Comparison of ENCODE assay signal across 16 cellular contexts in the genomic region with DNA sequence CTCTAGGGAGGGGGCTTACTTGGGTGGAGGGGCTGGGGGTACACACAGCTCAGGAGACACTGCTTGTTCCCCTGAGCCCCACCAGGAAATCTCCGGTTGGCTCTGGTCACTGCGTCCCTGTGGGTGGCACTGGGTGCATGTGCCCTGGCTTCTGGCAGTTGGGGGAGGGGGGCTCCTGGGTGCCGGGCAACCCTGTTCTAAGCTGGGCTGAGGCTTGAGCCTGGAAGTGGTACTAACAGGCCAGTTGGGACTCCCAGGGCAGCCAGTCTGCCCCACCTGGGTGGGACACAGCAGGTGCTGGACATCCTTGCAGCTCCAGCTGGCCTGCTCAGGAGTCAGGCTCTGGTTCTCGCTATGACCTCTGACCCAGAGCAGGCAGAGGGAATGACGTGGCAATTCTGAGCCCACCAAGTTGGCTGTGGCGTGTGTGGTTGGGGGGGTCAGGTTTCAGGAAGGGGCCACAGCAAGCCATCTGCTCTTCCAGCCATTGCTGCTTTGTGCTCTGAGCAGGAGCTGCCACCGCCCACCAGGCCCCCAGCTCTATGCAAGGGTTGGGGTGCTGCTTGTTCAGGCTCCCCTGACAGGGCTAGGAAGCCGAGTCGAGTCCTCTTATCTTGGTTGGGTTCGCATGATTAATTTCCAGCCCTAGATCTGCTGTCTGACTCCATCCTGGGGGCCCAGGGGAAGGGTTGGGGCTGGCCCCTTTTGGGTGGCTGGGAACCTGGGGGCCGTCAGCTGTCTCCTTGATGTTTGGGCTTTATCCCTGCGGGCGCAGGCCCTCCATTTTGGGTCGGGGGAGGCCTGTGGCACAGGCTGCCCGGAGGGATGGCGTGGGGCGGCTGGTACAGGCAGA. TPM values are rescaled to one million over a fixed set of nuclear protein-coding genes. Genes with fewer than 3 reads are reported as not detected.
A peak's percentile ranks its signal among the peaks of the same experiment; 100 is the strongest.
DNase-seq lines count a peak whose midpoint lies in the region; ATAC-seq, FAIRE-seq and TF ChIP-seq lines count a peak whose summit lies in the region.
"Had no signal": no experiment of that assay in that cellular context is flagged by ENCODE, and none has a peak within 500 bp of the region (broad histone marks: within the 10 kb centered on the region; RNA-seq: fewer than 3 reads in every experiment).

No MANE protein-coding gene starts in this region.

- SMC1A ChIA-PET in GM12878 (lab: Charles Lee; ENCODE audit: uncharacterized antibody, unreplicated experiment) = interaction anchor here (0.6 to 6.1 kb wide), 8 partner anchors 10 to 84 kb away, joined by 3 to 52 read pairs (median 3); a partner anchor contains a TSS

- H3K36me3 ChIP-seq in GM12878 (ENCODE audit: control insufficient read depth in 2 of 2, insufficient read depth in 2 of 2, low read length in 1 of 2) = peaks cover 6 to 14% of the 10 kb centered on the region in 2 experiments; a peak in 3 of 4 replicates

- no peak for TF ChIP-seq RAD21 in GM12878 (IDR thresholded peaks at IDR 0.05; ENCODE audit: insufficient read depth, low read depth, low read length)

- in situ Hi-C loops in GM12878 (cut with MboI) = no loop called here

- no peak overlapping the region for H2AFZ ChIP-seq in GM12878 (ENCODE audit: control insufficient read depth, low read depth, low read length)

- BruUV-seq in GM12878 (replicated peaks; lab: Mats Ljungman, UMichigan) = no TSS peak

- H3K79me2 ChIP-seq in GM12878 (ENCODE audit: control insufficient read depth, insufficient read depth, low read length) = peaks cover 4% of the 10 kb centered on the region

- intact Hi-C loops in GM12878 (cut with micrococcal nuclease; ENCODE audit: unreplicated experiment) = loop anchor here (2.0 kb wide), 1 partner anchor 24 kb away; no protein-coding TSS in a partner anchor
- intact Hi-C loops in CD4-positive, alpha-beta T cell (cut with DNase I, micrococcal nuclease) = loop anchor here in 1 of 2 experiments (10.0 kb wide), 1 partner anchor 52 kb away; a partner anchor contains a TSS

- RAD21 ChIA-PET in GM12878 (lab: Charles Lee; ENCODE audit: unreplicated experiment) = interaction anchor here (1.1 to 7.1 kb wide), 4 partner anchors 21 to 56 kb away, joined by 3 to 92 read pairs (median 4); a partner anchor contains a TSS

- POLR2A ChIA-PET in GM12878 (lab: Charles Lee) = interaction anchor here (0.5 to 7.2 kb wide), 9 partner anchors 18 to 115 kb away, joined by 3 to 63 read pairs (median 4); a partner anchor contains a TSS
- POLR2A ChIA-PET in CD4-positive, alpha-beta T cell (lab: Charles Lee) = interaction anchor here (1.1 kb wide), 1 partner anchor 9 kb away, joined by 3 read pairs; no protein-coding TSS in a partner anchor

- peak overlapping the region; percentile 77 for H3K27ac ChIP-seq in GM12878 (ENCODE audit: control insufficient read depth, insufficient read depth)
- H3K27ac ChIP-seq in CD4-positive, alpha-beta T cell (ENCODE audit: low read depth, low read length) = no peak overlapping the region
- H3K27ac ChIP-seq: HL-60 had no signal

- no peak overlapping the region for H3K4me3 ChIP-seq in GM12878

- H3K27me3 Mint-ChIP-seq in activated T-cell treated with anti-CD3 and anti-CD28 coated beads, Interleukin-2, amount 50 U/mL, for 4 hours (ENCODE audit: low read depth) = no peaks in the 10 kb centered on the region
- H3K27me3 Mint-ChIP-seq in CD4-positive, alpha-beta T cell = no peaks in the 10 kb centered on the region

- ATAC-seq in activated T-cell treated with anti-CD3 and anti-CD28 coated beads, Interleukin-2, amount 50 U/mL, for 4 hours = no peak
- no peak for ATAC-seq in GM12878
- ATAC-seq in stimulated activated naive CD8-positive, alpha-beta T cell treated with anti-CD3 and anti-CD28 coated beads, Interleukin-15, Interleukin-2, amounts not matched to agents 100 U/mL and 50 U/mL, for 24 hours = peak; percentile 33
- ATAC-seq in HG02938 (IDR thresholded peaks at IDR 0.05; ENCODE audit: unreplicated experiment) = no peak
- ATAC-seq in CD4-positive, alpha-beta T cell (ENCODE audit: poor library complexity) = no peak

- H3K9me3 Mint-ChIP-seq in activated T-cell treated with anti-CD3 and anti-CD28 coated beads, Interleukin-2, amount 50 U/mL, for 4 hours = no peaks in the 10 kb centered on the region
- H3K9me3 Mint-ChIP-seq in CD4-positive, alpha-beta T cell = no peaks in the 10 kb centered on the region
- H3K9me3 Mint-ChIP-seq: mesothelial cell of epicardium had no signal

- CTCF ChIA-PET in GM12878 (lab: Yijun Ruan, JAX) = interaction anchor here (1.0 to 9.1 kb wide), 7 partner anchors 20 to 86 kb away, joined by 3 to 108 read pairs (median 4); a partner anchor contains a TSS
- CTCF ChIA-PET in CD4-positive, alpha-beta T cell (lab: Charles Lee) = interaction anchor here (0.8 to 2.9 kb wide), 2 partner anchors 22 to 35 kb away, joined by 4 to 19 read pairs; no protein-coding TSS in a partner anchor

- H3K36me3 Mint-ChIP-seq in activated T-cell treated with anti-CD3 and anti-CD28 coated beads, Interleukin-2, amount 50 U/mL, for 4 hours (ENCODE audit: insufficient read depth) = peaks cover 2% of the 10 kb centered on the region
- H3K36me3 Mint-ChIP-seq in CD4-positive, alpha-beta T cell (ENCODE audit: low read depth) = peaks cover 20% of the 10 kb centered on the region

- no peak for TF ChIP-seq EP300 in GM12878 (IDR thresholded peaks at IDR 0.05; ENCODE audit: borderline replicate concordance in 1 of 2, control insufficient read depth in 1 of 2, low read depth in 2 of 2, low read length in 2 of 2)

- peak overlapping the region; percentile 70 for H3K4me2 ChIP-seq in GM12878 (ENCODE audit: control insufficient read depth, insufficient read depth)

- peaks cover 65% of the 10 kb centered on the region for H3K4me1 Mint-ChIP-seq in activated T-cell treated with anti-CD3 and anti-CD28 coated beads, Interleukin-2, amount 50 U/mL, for 4 hours (ENCODE audit: low read depth)
- peaks cover 34% of the 10 kb centered on the region for H3K4me1 Mint-ChIP-seq in CD4-positive, alpha-beta T cell (ENCODE audit: low read depth)

- 28% methylated on average over 17 of the region's 17 CpGs for WGBS in GM12878 (ENCODE audit: insufficient coverage, insufficient replicate concordance, low lambda C conversion rate, missing lambda C conversion rate)

- H3K4me1 ChIP-seq in GM12878 (ENCODE audit: control insufficient read depth, insufficient read depth, low read length) = peaks cover 52% of the 10 kb centered on the region

- TF ChIP-seq CTCF in GM12878 (IDR thresholded peaks at IDR 0.05 in 2 of 3, conservative IDR thresholded peaks at IDR 0.05 in 1 of 3; ENCODE audit: control insufficient read depth in 2 of 3, extremely low read depth in 1 of 3, insufficient read depth in 1 of 3, low read depth in 3 of 3, low read length in 3 of 3) = no peak
- TF ChIP-seq CTCF in CD4-positive, alpha-beta T cell (IDR thresholded peaks at IDR 0.05) = no peak

- no peaks in the 10 kb centered on the region for H3K9me3 ChIP-seq in GM12878 (replicated peaks; ENCODE audit: control insufficient read depth, insufficient read depth, low read length)
- H3K9me3 ChIP-seq in CD4-positive, alpha-beta T cell (ENCODE audit: control insufficient read depth, low read length) = no peaks in the 10 kb centered on the region

- no peak for FAIRE-seq in GM12878 (lab: Jason Lieb, UNC)

- H3K27ac Mint-ChIP-seq in CD4-positive, alpha-beta T cell = no peak overlapping the region
- H3K27ac Mint-ChIP-seq: mesothelial cell of epicardium had no signal

- H3K9ac ChIP-seq in GM12878 (ENCODE audit: control insufficient read depth, insufficient read depth, low read length) = peak overlapping the region; percentile 64

- no peak overlapping the region for H3K4me3 Mint-ChIP-seq in activated T-cell treated with anti-CD3 and anti-CD28 coated beads, Interleukin-2, amount 50 U/mL, for 4 hours
- no peak overlapping the region for H3K4me3 Mint-ChIP-seq in CD4-positive, alpha-beta T cell

- H3K27me3 ChIP-seq in GM12878 (replicated peaks in 1 of 2; ENCODE audit: control insufficient read depth in 2 of 2, insufficient read depth in 2 of 2, low read length in 1 of 2) = no peaks in the 10 kb centered on the region
- H3K27me3 ChIP-seq in CD4-positive, alpha-beta T cell (ENCODE audit: control insufficient read depth, insufficient read depth, low read length) = no peaks in the 10 kb centered on the region

- TF ChIP-seq POLR2A in GM12878 (IDR thresholded peaks at IDR 0.05; ENCODE audit: low read depth, low read length) = peak; percentile 56

- H4K20me1 ChIP-seq in GM12878 (ENCODE audit: control insufficient read depth, insufficient read depth) = no peaks in the 10 kb centered on the region

- peak; percentile 51 to 59 for DNase-seq in activated T-cell treated with anti-CD3 and anti-CD28 coated beads, Interleukin-2, amount 50 U/mL, for 48 hours
- DNase-seq in activated T-cell treated with anti-CD3 and anti-CD28 coated beads, Interleukin-2, amount 50 U/mL, for 4 hours = no peak
- DNase-seq in OCI-M1 (lab: John Stamatoyannopoulos, UW) (peak; percentile 26), GM12878 (ENCODE audit: low read depth, low spot score) (no peak), EL (no peak)
- DNase-seq in stimulated activated naive CD8-positive, alpha-beta T cell treated with anti-CD3 and anti-CD28 coated beads, Interleukin-15, Interleukin-2, amounts not matched to agents 100 U/mL and 50 U/mL, for 24 hours = peak; percentile 59
- no peak for DNase-seq in CD4-positive, alpha-beta T cell
- DNase-seq: activated CD4-positive, alpha-beta T cell treated with anti-CD3 and anti-CD28 coated beads for 48 hours; dermis blood vessel endothelial cell; NCI-H226; posterior cingulate gyrus; SW 1271 had no signal

RNA-seq across cellular contexts. Expression of a gene that starts 0.6 kb away (rescaled TPM):
- 1 to 10 TPM; 2.6 to 3.9 (median 3.2) TPM for total RNA-seq in activated T-cell treated with anti-CD3 and anti-CD28 coated beads, Interleukin-2, amount 50 U/mL, for 4 hours
- total RNA-seq in GM12878 (2013; cell fraction: nucleolus; rRNA removed) = 125 and 143 TPM in 2 replicates
- total RNA-seq in GM12878 (2014; rRNA removed) = 32.4 and 39.5 TPM in 2 replicates
- total RNA-seq in GM12878 (2014; rRNA removed; fragmentation: Illumina TruSeq; extraction: Trizol) = 3.6 and 4.4 TPM in 2 replicates
- 49.1 and 56.0 TPM in 2 replicates for total RNA-seq in GM12878 (2021)
- 4.1 TPM for polyA plus RNA-seq in GM12878 (2011; ENCODE audit: low read depth)
- 2.9 and 6.9 TPM in 2 replicates for polyA plus RNA-seq in GM12878 (2011; rRNA removed)
- polyA plus RNA-seq in GM12878 (2011; cell fraction: cytosol; rRNA removed) = 13.5 and 27.8 TPM in 2 replicates
- 95.3 and 97.7 TPM in 2 replicates for polyA plus RNA-seq in GM12878 (2011; cell fraction: nucleus; rRNA removed)
- 23.6 and 27.4 TPM in 2 replicates for polyA plus RNA-seq in GM12878 (2012)
- polyA plus RNA-seq in GM12878 (2014; fragmentation: Illumina TruSeq; extraction: Trizol) = 0.48 and 1.6 TPM in 2 replicates
- under 1 TPM; 0.24 to 0.38 TPM for polyA plus RNA-seq in GM12878 (2014; fragmentation: Nextera tagmentation; extraction: Ambion mirVana)
- polyA plus RNA-seq in GM12878 (2014; rRNA removed) = 37.1 and 42.9 TPM in 2 replicates
- 10 to 100 TPM; 17.9 to 20.4 TPM for polyA plus RNA-seq in GM12878 (2016; fragmentation: Nextera tagmentation; extraction: Ambion mirVana)
- 2.6 and 8.0 TPM in 2 replicates for polyA minus RNA-seq in GM12878 (2011; rRNA and poly(A)+ RNA removed)
- 5.6 and 6.0 TPM in 2 replicates for polyA minus RNA-seq in GM12878 (2011; cell fraction: cytosol; rRNA and poly(A)+ RNA removed)
- 20.7 and 27.4 TPM in 2 replicates for polyA minus RNA-seq in GM12878 (2011; cell fraction: nucleus; rRNA and poly(A)+ RNA removed)
- total RNA-seq in CD4-positive, alpha-beta T cell = 1 to 10 TPM; 6.1 to 6.4 TPM

RNA-seq across cellular contexts. Expression of a gene that starts 12.9 kb away (rescaled TPM):
- total RNA-seq in activated T-cell treated with anti-CD3 and anti-CD28 coated beads, Interleukin-2, amount 50 U/mL, for 4 hours = under 1 TPM; 0.13 to 0.24 (median 0.24) TPM
- total RNA-seq in GM12878 (2013; cell fraction: nucleolus; rRNA removed) = 25.0 and 25.2 TPM in 2 replicates
- total RNA-seq in GM12878 (2014; rRNA removed) = 0.16 and 0.28 TPM in 2 replicates
- total RNA-seq in GM12878 (2014; rRNA removed; fragmentation: Illumina TruSeq; extraction: Trizol) = 0.09 TPM in 2 replicates
- 5.6 TPM in 2 replicates for total RNA-seq in GM12878 (2021)
- 0.13 TPM for polyA plus RNA-seq in GM12878 (2011; ENCODE audit: low read depth)
- 0.24 and 0.53 TPM in 2 replicates for polyA plus RNA-seq in GM12878 (2011; rRNA removed)
- polyA plus RNA-seq in GM12878 (2011; cell fraction: cytosol; rRNA removed) = 1.7 and 2.7 TPM in 2 replicates
- 6.0 and 7.2 TPM in 2 replicates for polyA plus RNA-seq in GM12878 (2011; cell fraction: nucleus; rRNA removed)
- polyA plus RNA-seq in GM12878 (2012) = 1.3 and 2.5 TPM in 2 replicates
- polyA plus RNA-seq in GM12878 (2014; fragmentation: Illumina TruSeq; extraction: Trizol) = not detected in 2 replicates
- polyA plus RNA-seq in GM12878 (2014; fragmentation: Nextera tagmentation; extraction: Ambion mirVana) = under 1 TPM; 0.05 TPM
- 2.1 and 2.2 TPM in 2 replicates for polyA plus RNA-seq in GM12878 (2014; rRNA removed)
- not detected for polyA plus RNA-seq in GM12878 (2016; fragmentation: Nextera tagmentation; extraction: Ambion mirVana)
- 0.37 and 0.46 TPM in 2 replicates for polyA minus RNA-seq in GM12878 (2011; rRNA and poly(A)+ RNA removed)
- 5.1 and 8.3 TPM in 2 replicates for polyA minus RNA-seq in GM12878 (2011; cell fraction: cytosol; rRNA and poly(A)+ RNA removed)
- 1.6 and 3.3 TPM in 2 replicates for polyA minus RNA-seq in GM12878 (2011; cell fraction: nucleus; rRNA and poly(A)+ RNA removed)
- not detected for total RNA-seq in CD4-positive, alpha-beta T cell
- total RNA-seq: fibroblast of villous mesenchyme had no signal

RNA-seq across cellular contexts. Expression of a gene that starts 26.4 kb away (rescaled TPM):
- total RNA-seq in activated T-cell treated with anti-CD3 and anti-CD28 coated beads, Interleukin-2, amount 50 U/mL, for 4 hours = 10 to 100 TPM; 10.5 to 17.3 (median 11.5) TPM
- total RNA-seq in GM12878 (2013; cell fraction: nucleolus; rRNA removed) = 10.1 and 12.7 TPM in 2 replicates
- total RNA-seq in GM12878 (2014; rRNA removed) = 13.4 and 17.2 TPM in 2 replicates
- 8.8 and 9.3 TPM in 2 replicates for total RNA-seq in GM12878 (2014; rRNA removed; fragmentation: Illumina TruSeq; extraction: Trizol)
- total RNA-seq in GM12878 (2021) = 38.0 and 42.5 TPM in 2 replicates
- 23.0 TPM for polyA plus RNA-seq in GM12878 (2011; ENCODE audit: low read depth)
- 11.4 and 13.2 TPM in 2 replicates for polyA plus RNA-seq in GM12878 (2011; rRNA removed)
- polyA plus RNA-seq in GM12878 (2011; cell fraction: cytosol; rRNA removed) = 25.9 and 26.5 TPM in 2 replicates
- polyA plus RNA-seq in GM12878 (2011; cell fraction: nucleus; rRNA removed) = 84.3 and 88.7 TPM in 2 replicates
- 27.4 and 30.3 TPM in 2 replicates for polyA plus RNA-seq in GM12878 (2012)
- 2.8 and 10.8 TPM in 2 replicates for polyA plus RNA-seq in GM12878 (2014; fragmentation: Illumina TruSeq; extraction: Trizol)
- polyA plus RNA-seq in GM12878 (2014; fragmentation: Nextera tagmentation; extraction: Ambion mirVana) = 10 to 100 TPM in 1 of 2 experiments, 1 to 10 TPM in 1; 3.4 to 12.3 TPM
- 17.8 and 26.0 TPM in 2 replicates for polyA plus RNA-seq in GM12878 (2014; rRNA removed)
- polyA plus RNA-seq in GM12878 (2016; fragmentation: Nextera tagmentation; extraction: Ambion mirVana) = 10 to 100 TPM; 21.2 to 22.0 TPM
- polyA minus RNA-seq in GM12878 (2011; rRNA and poly(A)+ RNA removed) = 7.1 and 14.5 TPM in 2 replicates
- polyA minus RNA-seq in GM12878 (2011; cell fraction: cytosol; rRNA and poly(A)+ RNA removed) = 6.0 and 6.2 TPM in 2 replicates
- polyA minus RNA-seq in GM12878 (2011; cell fraction: nucleus; rRNA and poly(A)+ RNA removed) = 15.2 and 18.4 TPM in 2 replicates
- total RNA-seq in CD4-positive, alpha-beta T cell = 10 to 100 TPM; 28.4 to 29.9 TPM

RNA-seq across cellular contexts. Expression of a gene that starts 42.7 kb away (rescaled TPM):
- total RNA-seq in activated T-cell treated with anti-CD3 and anti-CD28 coated beads, Interleukin-2, amount 50 U/mL, for 4 hours = 10 to 100 TPM; 41.7 to 49.0 (median 47.0) TPM
- 36.2 and 39.2 TPM in 2 replicates for total RNA-seq in GM12878 (2013; cell fraction: nucleolus; rRNA removed)
- total RNA-seq in GM12878 (2014; rRNA removed) (56.0 and 62.4 TPM in 2 replicates), GM12878 (2014; rRNA removed; fragmentation: Illumina TruSeq; extraction: Trizol) (15.2 and 15.3 TPM in 2 replicates), GM12878 (2021) (47.1 and 51.0 TPM in 2 replicates)
- polyA plus RNA-seq in GM12878 (2011; ENCODE audit: low read depth) = 7.5 TPM
- polyA plus RNA-seq in GM12878 (2011; rRNA removed) (22.6 and 34.7 TPM in 2 replicates), GM12878 (2014; fragmentation: Illumina TruSeq; extraction: Trizol) (4.7 and 9.6 TPM in 2 replicates), GM12878 (2014; fragmentation: Nextera tagmentation; extraction: Ambion mirVana) (1 to 10 TPM in 1 of 2 experiments, under 1 TPM in 1; 0.82 to 3.3 TPM), GM12878 (2014; rRNA removed) (61.4 and 64.3 TPM in 2 replicates), GM12878 (2016; fragmentation: Nextera tagmentation; extraction: Ambion mirVana) (10 to 100 TPM; 45.0 to 53.5 TPM)
- 51.6 and 94.5 TPM in 2 replicates for polyA plus RNA-seq in GM12878 (2011; cell fraction: cytosol; rRNA removed)
- polyA plus RNA-seq in GM12878 (2011; cell fraction: nucleus; rRNA removed) = 56.1 and 57.8 TPM in 2 replicates
- polyA plus RNA-seq in GM12878 (2012) = 39.7 and 39.8 TPM in 2 replicates
- polyA minus RNA-seq in GM12878 (2011; rRNA and poly(A)+ RNA removed) = 21.4 and 38.2 TPM in 2 replicates
- polyA minus RNA-seq in GM12878 (2011; cell fraction: cytosol; rRNA and poly(A)+ RNA removed) = 21.9 and 23.7 TPM in 2 replicates
- 14.7 and 21.8 TPM in 2 replicates for polyA minus RNA-seq in GM12878 (2011; cell fraction: nucleus; rRNA and poly(A)+ RNA removed)
- total RNA-seq in CD4-positive, alpha-beta T cell = 10 to 100 TPM in 1 of 2 experiments, 1 to 10 TPM in 1; 9.7 to 14.8 TPM

RNA-seq across cellular contexts. Expression of a gene that starts 43.3 kb away (rescaled TPM):
- under 1 TPM in 2 of 3 donors, not detected in 1; 0.05 to 0.11 TPM for total RNA-seq in activated T-cell treated with anti-CD3 and anti-CD28 coated beads, Interleukin-2, amount 50 U/mL, for 4 hours
- total RNA-seq in GM12878 (2013; cell fraction: nucleolus; rRNA removed) = 0.69 and 0.71 TPM in 2 replicates
- total RNA-seq in GM12878 (2014; rRNA removed) (0.34 and 0.38 TPM in 2 replicates), GM12878 (2014; rRNA removed; fragmentation: Illumina TruSeq; extraction: Trizol) (0.09 and 0.14 TPM in 2 replicates), GM12878 (2021) (0.41 and 0.51 TPM in 2 replicates)
- polyA plus RNA-seq in GM12878 (2011; ENCODE audit: low read depth) = 0.29 TPM
- polyA plus RNA-seq in GM12878 (2011; rRNA removed) (0.14 and 0.38 TPM in 2 replicates), GM12878 (2014; fragmentation: Illumina TruSeq; extraction: Trizol) (0.15 TPM in 1 of 2 replicates, not detected in the other), GM12878 (2014; fragmentation: Nextera tagmentation; extraction: Ambion mirVana) (under 1 TPM in 1 of 2 experiments, not detected in 1; 0.04 TPM), GM12878 (2014; rRNA removed) (0.27 and 0.36 TPM in 2 replicates), GM12878 (2016; fragmentation: Nextera tagmentation; extraction: Ambion mirVana) (under 1 TPM; 0.12 to 0.24 TPM)
- polyA plus RNA-seq in GM12878 (2011; cell fraction: cytosol; rRNA removed) = 0.42 and 0.48 TPM in 2 replicates
- polyA plus RNA-seq in GM12878 (2011; cell fraction: nucleus; rRNA removed) = 0.97 and 1.1 TPM in 2 replicates
- 0.58 and 0.86 TPM in 2 replicates for polyA plus RNA-seq in GM12878 (2012)
- polyA minus RNA-seq in GM12878 (2011; rRNA and poly(A)+ RNA removed) = 0.37 and 0.88 TPM in 2 replicates
- polyA minus RNA-seq in GM12878 (2011; cell fraction: cytosol; rRNA and poly(A)+ RNA removed) = 0.31 TPM in 1 of 2 replicates, not detected in the other
- polyA minus RNA-seq in GM12878 (2011; cell fraction: nucleus; rRNA and poly(A)+ RNA removed) = 0.19 and 0.24 TPM in 2 replicates
- total RNA-seq in CD4-positive, alpha-beta T cell = 1 to 10 TPM; 1.0 to 1.2 TPM

Comparison
In these comparisons a context has a peak if more than half of its experiments do, and no peak if none do; other contexts are left out.
1. DNase-seq: peak in activated T-cell treated with anti-CD3 and anti-CD28 coated beads, Interleukin-2, amount 50 U/mL, for 48 hours (2 of 2), OCI-M1 (single experiment) and stimulated activated naive CD8-positive, alpha-beta T cell treated with anti-CD3 and anti-CD28 coated beads, Interleukin-15, Interleukin-2, amounts not matched to agents 100 U/mL and 50 U/mL, for 24 hours (single experiment); none in activated T-cell treated with anti-CD3 and anti-CD28 coated beads, Interleukin-2, amount 50 U/mL, for 4 hours (single experiment), GM12878 (single experiment), EL (single experiment) and CD4-positive, alpha-beta T cell (0 of 10).